In genomic region chr22:49046546-49047305, GRCh38 we compare ENCODE assay signal across 9 cellular contexts.
A peak's percentile ranks its signal among the peaks of the same experiment; 100 is the strongest.
DNase-seq lines count a peak whose midpoint lies in the region; ATAC-seq lines count a peak whose summit lies in the region.
"Had no signal": no experiment of that assay in that cellular context is flagged by ENCODE, and none has a peak within 500 bp of the region (broad histone marks: within the 10 kb centered on the region; RNA-seq: fewer than 3 reads in every experiment).

No MANE protein-coding gene starts in this region.

- DNase-seq in activated CD4-positive, alpha-beta T cell treated with anti-CD3 and anti-CD28 coated beads for 36 hours: peak; percentile 67
- no peak for DNase-seq in activated CD4-positive, alpha-beta T cell treated with anti-CD3 and anti-CD28 coated beads for 1 hour
- DNase-seq in NCI-H748 (lab: John Stamatoyannopoulos, UW; ENCODE audit: unreplicated experiment) (peak; percentile 90), astrocyte of the hippocampus (ENCODE audit: low read depth, low spot score) (peak; percentile 27), midbrain (lab: John Stamatoyannopoulos, UW) (peak; percentile 31), SIG-M5 treated with dmso at 0.1 percent for 504 hours (lab: John Stamatoyannopoulos, UW; ENCODE audit: unreplicated experiment) (no peak), occipital lobe (lab: John Stamatoyannopoulos, UW) (no peak)

- H3K27ac Mint-ChIP-seq in activated CD4-positive, alpha-beta T cell treated with anti-CD3 and anti-CD28 coated beads for 36 hours: no peak overlapping the region
- H3K27ac Mint-ChIP-seq: CD4-positive, alpha-beta memory T cell had no signal

- CTCF ChIA-PET in activated CD4-positive, alpha-beta T cell treated with anti-CD3 and anti-CD28 coated beads for 36 hours (lab: Charles Lee): interaction anchor here (0.8 to 1.5 kb wide), 5 partner anchors 13 to 587 kb away, joined by 3 to 5 read pairs (median 4); no protein-coding TSS in a partner anchor

- no peaks in the 10 kb centered on the region for H3K9me3 Mint-ChIP-seq in activated CD4-positive, alpha-beta T cell treated with anti-CD3 and anti-CD28 coated beads for 36 hours (ENCODE audit: low read depth)
- H3K9me3 Mint-ChIP-seq: CD4-positive, alpha-beta memory T cell had no signal

- H3K4me3 Mint-ChIP-seq in activated CD4-positive, alpha-beta T cell treated with anti-CD3 and anti-CD28 coated beads for 36 hours: no peak overlapping the region
- H3K4me3 Mint-ChIP-seq: CD4-positive, alpha-beta memory T cell had no signal

- no peaks in the 10 kb centered on the region for H3K4me1 Mint-ChIP-seq in activated CD4-positive, alpha-beta T cell treated with anti-CD3 and anti-CD28 coated beads for 36 hours

- no peaks in the 10 kb centered on the region for H3K36me3 Mint-ChIP-seq in activated CD4-positive, alpha-beta T cell treated with anti-CD3 and anti-CD28 coated beads for 36 hours (ENCODE audit: low read depth)
- H3K36me3 Mint-ChIP-seq: CD4-positive, alpha-beta memory T cell had no signal

- POLR2A ChIA-PET in activated CD4-positive, alpha-beta T cell treated with anti-CD3 and anti-CD28 coated beads for 36 hours (lab: Charles Lee): no interaction called here

- ATAC-seq in activated CD4-positive, alpha-beta T cell treated with anti-CD3 and anti-CD28 coated beads for 36 hours: peak; percentile 51
- ATAC-seq in HG02763 (IDR thresholded peaks at IDR 0.05; ENCODE audit: unreplicated experiment): no peak

- intact Hi-C loops in activated CD4-positive, alpha-beta T cell treated with anti-CD3 and anti-CD28 coated beads for 36 hours (cut with DNase I, micrococcal nuclease): loop anchor here (1.0 to 5.0 kb wide), 3 partner anchors 259 to 681 kb away; no protein-coding TSS in a partner anchor

- H3K27me3 Mint-ChIP-seq in activated CD4-positive, alpha-beta T cell treated with anti-CD3 and anti-CD28 coated beads for 36 hours: peaks cover 8% of the 10 kb centered on the region

Comparison
In these comparisons a context has a peak if more than half of its experiments do, and no peak if none do; other contexts are left out.
1. DNase-seq: peak in activated CD4-positive, alpha-beta T cell treated with anti-CD3 and anti-CD28 coated beads for 36 hours (single experiment), NCI-H748 (single experiment), astrocyte of the hippocampus (single experiment) and midbrain (single experiment); none in activated CD4-positive, alpha-beta T cell treated with anti-CD3 and anti-CD28 coated beads for 1 hour (single experiment), SIG-M5 treated with dmso at 0.1 percent for 504 hours (single experiment) and occipital lobe (single experiment).